In genomic region chr3:183478501-183478900, GRCh38 we compare ENCODE assay signal across 16 cellular contexts.
"Had no signal": no experiment of that assay in that cellular context is flagged by ENCODE, and none has a peak within 500 bp of the region (broad histone marks: within the 10 kb centered on the region; RNA-seq: fewer than 3 reads in every experiment).

No MANE protein-coding gene starts in this region.

- H3K27me3 Mint-ChIP-seq: stimulated activated memory B cell treated with anti-CD40 and anti-IgM and Interleukin-4, amounts not matched to agents 10 μg/mL and 1 μg/mL and 100 μg/mL, for 72 hours had no signal

- H3K36me3 ChIP-seq: transverse colon had no signal

- H3K27ac Mint-ChIP-seq: activated CD4-positive, alpha-beta memory T cell treated with anti-CD3 and anti-CD28 coated beads, Interleukin-2, amount 10 ng/mL, durations not matched to agents 7 days and 5 days; naive thymus-derived CD8-positive, alpha-beta T cell; stimulated activated memory B cell treated with anti-CD40 and anti-IgM and Interleukin-4, amounts not matched to agents 10 μg/mL and 1 μg/mL and 100 μg/mL, for 72 hours; WTC11 had no signal

- H3K4me3 ChIP-seq: coronary artery, transverse colon had no signal

- H3K9ac ChIP-seq: parathyroid adenoma had no signal

- H3K36me3 Mint-ChIP-seq: activated naive CD4-positive, alpha-beta T cell treated with anti-CD3 and anti-CD28 coated beads, Interleukin-2, amount 50 U/mL, for 72 hours; naive thymus-derived CD8-positive, alpha-beta T cell; stimulated activated memory B cell treated with anti-CD40 and anti-IgM and Interleukin-4, amounts not matched to agents 10 μg/mL and 1 μg/mL and 100 μg/mL, for 72 hours; WTC11 had no signal

- H3K4me3 Mint-ChIP-seq: activated CD4-positive, alpha-beta memory T cell treated with anti-CD3 and anti-CD28 coated beads, Interleukin-2, amount 10 ng/mL, durations not matched to agents 7 days and 5 days; naive thymus-derived CD8-positive, alpha-beta T cell; stimulated activated memory B cell treated with anti-CD40 and anti-IgM and Interleukin-4, amounts not matched to agents 10 μg/mL and 1 μg/mL and 100 μg/mL, for 72 hours; WTC11 had no signal

- H3K9me3 ChIP-seq: transverse colon had no signal

- H3K9me3 Mint-ChIP-seq: activated CD4-positive, alpha-beta memory T cell treated with anti-CD3 and anti-CD28 coated beads, Interleukin-2, amount 10 ng/mL, durations not matched to agents 7 days and 5 days; activated naive CD4-positive, alpha-beta T cell treated with anti-CD3 and anti-CD28 coated beads, Interleukin-2, amount 50 U/mL, for 72 hours; naive thymus-derived CD8-positive, alpha-beta T cell; stimulated activated memory B cell treated with anti-CD40 and anti-IgM and Interleukin-4, amounts not matched to agents 10 μg/mL and 1 μg/mL and 100 μg/mL, for 72 hours; WTC11 had no signal

- ATAC-seq: activated naive CD4-positive, alpha-beta T cell treated with anti-CD3 and anti-CD28 coated beads, Interleukin-2, amount 50 U/mL, for 72 hours; naive thymus-derived CD8-positive, alpha-beta T cell; stimulated activated memory B cell treated with anti-CD40 and anti-IgM and Interleukin-4, amounts not matched to agents 10 μg/mL and 1 μg/mL and 100 μg/mL, for 72 hours; WTC11 had no signal

- H3K27ac ChIP-seq: coronary artery, parathyroid adenoma, transverse colon had no signal

- DNase-seq: activated CD4-positive, alpha-beta memory T cell treated with anti-CD3 and anti-CD28 coated beads, Interleukin-2, amount 10 ng/mL, durations not matched to agents 7 days and 5 days; activated CD4-positive, alpha-beta T cell treated with anti-CD3 and anti-CD28 coated beads for 4 hours; activated effector memory CD4-positive, alpha-beta T cell treated with anti-CD3 and anti-CD28 coated beads, Interleukin-2, amount 50 U/mL, for 16 hours; activated T-cell treated with anti-CD3 and anti-CD28 coated beads, Interleukin-2, amount 50 U/mL, for 48 hours; effector CD4-positive, alpha-beta T cell; foreskin fibroblast; glutamatergic neuron; mesenchymal stem cell; naive thymus-derived CD8-positive, alpha-beta T cell; stimulated activated CD4-positive, alpha-beta T cell treated with anti-CD3 and anti-CD28 coated beads, Interleukin-2, amount 100 ng/mL, for 48 hours; transverse colon had no signal
